ENCODE assay signal across 8 cellular contexts in the genomic region with DNA sequence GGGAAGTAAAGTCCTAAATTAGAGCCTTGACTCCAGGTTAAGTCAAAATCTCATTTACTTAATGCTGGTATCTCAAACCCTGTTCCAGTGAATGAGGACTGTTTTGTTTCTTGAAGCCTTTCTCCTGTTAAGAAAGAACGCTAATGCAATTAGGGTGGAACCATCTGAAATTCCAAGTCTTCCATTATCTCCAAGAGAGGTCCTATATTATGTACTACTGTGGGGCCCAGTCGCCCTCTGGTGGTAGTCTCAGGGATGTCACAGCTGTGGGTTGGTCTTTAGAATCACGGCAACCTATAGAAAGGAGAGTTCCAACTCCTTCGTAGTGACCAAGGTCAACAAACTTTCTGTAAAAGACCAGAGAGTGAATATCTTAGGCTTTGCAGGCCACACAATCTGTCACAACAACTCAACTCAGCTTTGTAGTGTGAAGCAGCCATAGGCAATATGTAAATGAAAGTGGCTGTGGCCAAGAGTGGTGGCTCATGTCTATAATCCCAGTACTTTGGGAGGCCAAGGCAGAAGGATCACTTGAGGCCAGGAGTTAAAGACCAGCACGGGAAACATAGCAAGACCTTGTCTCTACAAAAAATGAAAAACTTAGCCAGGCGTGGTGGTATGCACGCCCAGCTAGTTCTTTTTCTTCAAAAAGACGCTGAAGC. TPM values are rescaled to one million over a fixed set of nuclear protein-coding genes. Genes with fewer than 3 reads are reported as not detected.
DNase-seq lines count a peak whose midpoint lies in the region; ATAC-seq and TF ChIP-seq lines count a peak whose summit lies in the region.

No MANE protein-coding gene starts in this region.

- no peaks in the 10 kb centered on the region for H3K27me3 ChIP-seq in effector memory CD4-positive, alpha-beta T cell (replicated peaks; ENCODE audit: control insufficient read depth, insufficient read depth, low read length, poor library complexity, severe bottlenecking)

- peaks cover 54% of the 10 kb centered on the region for H3K36me3 Mint-ChIP-seq in activated CD8-positive, alpha-beta T cell treated with anti-CD3 and anti-CD28 coated beads, Interleukin-2, amount 10 ng/mL, durations not matched to agents 7 days and 5 days (ENCODE audit: low read depth)

- DNase-seq in AG04449 (ENCODE audit: low read depth, low spot score) (no peak), NCI-H82 treated with DMSO at 0.1 percent for 48 hours (lab: John Stamatoyannopoulos, UW; ENCODE audit: unreplicated experiment) (peak; percentile 37), midbrain (lab: John Stamatoyannopoulos, UW) (peak; percentile 63)
- peak; percentile 78 for DNase-seq in activated CD8-positive, alpha-beta T cell treated with anti-CD3 and anti-CD28 coated beads, Interleukin-2, amount 10 ng/mL, durations not matched to agents 7 days and 5 days
- peak; percentile 39 to 55 (median 42) for DNase-seq in effector memory CD4-positive, alpha-beta T cell
- peak; percentile 79 for DNase-seq in stimulated activated CD8-positive, alpha-beta memory T cell treated with anti-CD3 and anti-CD28 coated beads, Interleukin-4, amount 100 ng/mL, for 48 hours

- TF ChIP-seq CTCF in AG04449 (IDR thresholded peaks at IDR 0.05; ENCODE audit: insufficient read depth, low read length, missing control alignments) = peak; percentile 84

- H3K27ac Mint-ChIP-seq in activated CD8-positive, alpha-beta T cell treated with anti-CD3 and anti-CD28 coated beads, Interleukin-2, amount 10 ng/mL, durations not matched to agents 7 days and 5 days = no peak overlapping the region

- POLR2A ChIA-PET in AG04449 (lab: Yijun Ruan, JAX) = no interaction called here
- POLR2A ChIA-PET in activated CD8-positive, alpha-beta T cell treated with anti-CD3 and anti-CD28 coated beads, Interleukin-2, amount 10 ng/mL, durations not matched to agents 7 days and 5 days (lab: Charles Lee) = interaction anchor here (1.0 to 1.3 kb wide), 2 partner anchors 9 to 153 kb away, joined by 4 read pairs; partner anchors contain the start of gene DCLRE1C

- peak overlapping the region; percentile 24 for H3K27ac ChIP-seq in effector memory CD4-positive, alpha-beta T cell (ENCODE audit: insufficient read depth, low read length, poor library complexity, severe bottlenecking)

- H3K4me1 Mint-ChIP-seq in activated CD8-positive, alpha-beta T cell treated with anti-CD3 and anti-CD28 coated beads, Interleukin-2, amount 10 ng/mL, durations not matched to agents 7 days and 5 days (ENCODE audit: low read depth) = peaks cover 8% of the 10 kb centered on the region

- H3K27me3 Mint-ChIP-seq in activated CD8-positive, alpha-beta T cell treated with anti-CD3 and anti-CD28 coated beads, Interleukin-2, amount 10 ng/mL, durations not matched to agents 7 days and 5 days (ENCODE audit: low read depth) = no peaks in the 10 kb centered on the region

- H3K9me3 ChIP-seq in effector memory CD4-positive, alpha-beta T cell (ENCODE audit: control insufficient read depth, low read length) = no peaks in the 10 kb centered on the region

- no peak overlapping the region for H3K4me3 ChIP-seq in AG04449 (ENCODE audit: low read depth, low read length)
- no peak overlapping the region for H3K4me3 ChIP-seq in effector memory CD4-positive, alpha-beta T cell (ENCODE audit: insufficient read depth, low read depth, low read length, poor library complexity, severe bottlenecking)

- no peaks in the 10 kb centered on the region for H3K9me3 Mint-ChIP-seq in activated CD8-positive, alpha-beta T cell treated with anti-CD3 and anti-CD28 coated beads, Interleukin-2, amount 10 ng/mL, durations not matched to agents 7 days and 5 days (ENCODE audit: insufficient read depth)

- ATAC-seq in GM18498 (IDR thresholded peaks at IDR 0.05; ENCODE audit: unreplicated experiment) = peak; percentile 82
- ATAC-seq in HG03135 (IDR thresholded peaks at IDR 0.05; ENCODE audit: unreplicated experiment) = peak; percentile 79
- peak; percentile 89 for ATAC-seq in activated CD8-positive, alpha-beta T cell treated with anti-CD3 and anti-CD28 coated beads, Interleukin-2, amount 10 ng/mL, durations not matched to agents 7 days and 5 days

- CTCF ChIA-PET in AG04449 (lab: Yijun Ruan, JAX) = interaction anchor here (0.8 to 3.0 kb wide), 14 partner anchors 9 to 607 kb away, joined by 3 to 24 read pairs (median 4); partner anchors contain the start of genes CDNF, DCLRE1C, HSPA14 and MEIG1
- CTCF ChIA-PET in activated CD8-positive, alpha-beta T cell treated with anti-CD3 and anti-CD28 coated beads, Interleukin-2, amount 10 ng/mL, durations not matched to agents 7 days and 5 days (lab: Charles Lee) = interaction anchor here (0.6 to 2.3 kb wide), 17 partner anchors 9 to 905 kb away, joined by 3 to 11 read pairs (median 4); partner anchors contain the start of genes MEIG1 and RPP38

- peaks cover 55% of the 10 kb centered on the region for H3K36me3 ChIP-seq in effector memory CD4-positive, alpha-beta T cell (ENCODE audit: control insufficient read depth, insufficient read depth, low read length)

- no peaks in the 10 kb centered on the region for H3K4me1 ChIP-seq in effector memory CD4-positive, alpha-beta T cell (ENCODE audit: control insufficient read depth, insufficient read depth, low read length, poor library complexity, severe bottlenecking)

- no peak overlapping the region for H3K4me3 Mint-ChIP-seq in activated CD8-positive, alpha-beta T cell treated with anti-CD3 and anti-CD28 coated beads, Interleukin-2, amount 10 ng/mL, durations not matched to agents 7 days and 5 days

RNA-seq across cellular contexts. Expression of gene RPP38, which starts 9.3 kb away (rescaled TPM):
- 10 to 100 TPM; 16.8 to 19.0 TPM for total RNA-seq in activated CD8-positive, alpha-beta T cell treated with anti-CD3 and anti-CD28 coated beads, Interleukin-2, amount 10 ng/mL, durations not matched to agents 7 days and 5 days

RNA-seq across cellular contexts. Expression of gene ACBD7, which starts 17.9 kb away (rescaled TPM):
- total RNA-seq in activated CD8-positive, alpha-beta T cell treated with anti-CD3 and anti-CD28 coated beads, Interleukin-2, amount 10 ng/mL, durations not matched to agents 7 days and 5 days = 1 to 10 TPM; 4.4 to 5.2 TPM
